10 cellular contexts compared by ENCODE assay signal in the genomic region with DNA sequence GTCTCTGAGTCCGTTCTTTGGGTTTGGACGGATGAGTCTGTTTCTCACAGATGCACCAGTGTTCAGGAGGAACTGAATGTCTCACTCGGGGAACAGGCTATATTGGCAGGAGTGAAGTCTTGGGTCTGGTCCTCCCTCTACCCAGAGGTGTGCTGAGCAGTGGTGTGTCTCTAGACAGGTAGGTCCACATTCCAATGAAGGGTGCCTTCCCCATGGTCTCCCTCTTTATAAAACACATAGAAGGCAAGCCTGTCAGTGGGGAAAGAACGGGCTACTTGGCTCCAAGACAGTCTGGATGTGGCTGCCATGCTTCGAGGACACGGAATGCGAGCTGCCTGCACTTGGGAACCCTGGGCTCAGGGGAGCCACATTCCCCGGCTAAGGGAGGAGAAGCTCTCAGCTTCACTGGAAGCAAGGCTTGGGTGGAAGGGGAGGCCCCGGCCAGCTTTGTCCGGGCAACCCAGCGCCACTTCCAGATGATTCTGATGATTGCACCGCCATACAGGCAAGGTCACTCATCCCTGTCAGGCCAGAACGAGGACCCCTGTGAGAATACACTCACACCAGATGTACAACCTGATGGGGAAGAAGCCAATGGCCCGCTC. TPM values are rescaled to one million over a fixed set of nuclear protein-coding genes. Genes with fewer than 3 reads are reported as not detected.
"Had no signal": no experiment of that assay in that cellular context is flagged by ENCODE, and none has a peak within 500 bp of the region (broad histone marks: within the 10 kb centered on the region; RNA-seq: fewer than 3 reads in every experiment).

No MANE protein-coding gene starts in this region.

- H3K27ac Mint-ChIP-seq: HFFc6 had no signal

- H3K4me3 Mint-ChIP-seq: HFFc6, IgD-negative memory B cell had no signal

- H2AFZ ChIP-seq: GM23248 had no signal

- FAIRE-seq: H54, HepG2 had no signal

- ATAC-seq: HCT116, HepG2 had no signal

- H3K4me3 ChIP-seq: GM23248, HAP-1 had no signal

- H3K27ac ChIP-seq: GM23248, HL-60 had no signal

- H3K9ac ChIP-seq: GM23248 had no signal

- H3K27me3 Mint-ChIP-seq: IgD-negative memory B cell had no signal

- H3K4me1 Mint-ChIP-seq: IgD-negative memory B cell had no signal

- H3K9me3 ChIP-seq: HAP-1 had no signal

- H3K4me1 ChIP-seq: HAP-1 had no signal

- DNase-seq: GM23248, GOT3, HFFc6, KG1 had no signal

RNA-seq across cellular contexts. Expression of gene RIPK4, which starts 29.7 kb away (rescaled TPM):
- polyA plus RNA-seq: IgD-negative memory B cell had no signal
